ENCODE assay signal across 19 cellular contexts in genomic region chr22:43988116-43988817, GRCh38.
"Had no signal": no experiment of that assay in that cellular context is flagged by ENCODE, and none has a peak within 500 bp of the region (broad histone marks: within the 10 kb centered on the region; RNA-seq: fewer than 3 reads in every experiment).

No MANE protein-coding gene starts in this region.

- H3K4me3 Mint-ChIP-seq: activated B cell treated with CpG ODN at 0.5 μM for 24 hours; activated CD4-positive, alpha-beta memory T cell treated with anti-CD3 and anti-CD28 coated beads for 36 hours; activated CD8-positive, alpha-beta memory T cell treated with anti-CD3 and anti-CD28 coated beads, Interleukin-2, amount 10 ng/mL, durations not matched to agents 7 days and 5 days; naive thymus-derived CD4-positive, alpha-beta T cell; neural progenitor cell; T-helper 17 cell had no signal

- H3K27me3 ChIP-seq: foreskin keratinocyte, neural progenitor cell, spleen had no signal

- H3K4me1 ChIP-seq: foreskin keratinocyte, neural progenitor cell had no signal

- H3K27ac Mint-ChIP-seq: activated B cell treated with CpG ODN at 0.5 μM for 24 hours; activated CD4-positive, alpha-beta memory T cell treated with anti-CD3 and anti-CD28 coated beads for 36 hours; activated CD8-positive, alpha-beta memory T cell treated with anti-CD3 and anti-CD28 coated beads, Interleukin-2, amount 10 ng/mL, durations not matched to agents 7 days and 5 days; neural progenitor cell; T-helper 17 cell had no signal

- H3K27ac ChIP-seq: foreskin keratinocyte, lower lobe of right lung, neural progenitor cell, SK-N-MC, spleen had no signal

- H3K36me3 Mint-ChIP-seq: neural progenitor cell had no signal

- DNase-seq: activated B cell treated with CpG ODN at 0.5 μM for 24 hours; activated CD4-positive, alpha-beta memory T cell treated with anti-CD3 and anti-CD28 coated beads for 36 hours; activated CD4-positive, alpha-beta T cell treated with anti-CD3 and anti-CD28 coated beads for 4 hours; activated CD8-positive, alpha-beta memory T cell treated with anti-CD3 and anti-CD28 coated beads, Interleukin-2, amount 10 ng/mL, durations not matched to agents 7 days and 5 days; activated naive CD4-positive, alpha-beta T cell; cortex of kidney; erythroblast; foreskin keratinocyte; kidney; lower lobe of right lung; mesendoderm; naive thymus-derived CD4-positive, alpha-beta T cell; spleen; stimulated activated CD4-positive, alpha-beta T cell treated with anti-CD3 and anti-CD28 coated beads, Interleukin-4, amount 100 ng/mL, for 1 hour; stimulated activated naive CD4-positive, alpha-beta T cell; SW 1271; T-helper 17 cell had no signal

- H3K9me3 ChIP-seq: lower lobe of right lung, spleen had no signal

- H3K27me3 Mint-ChIP-seq: activated B cell treated with CpG ODN at 0.5 μM for 24 hours; activated CD4-positive, alpha-beta memory T cell treated with anti-CD3 and anti-CD28 coated beads for 36 hours; activated CD8-positive, alpha-beta memory T cell treated with anti-CD3 and anti-CD28 coated beads, Interleukin-2, amount 10 ng/mL, durations not matched to agents 7 days and 5 days; naive thymus-derived CD4-positive, alpha-beta T cell; T-helper 17 cell had no signal

- H3K4me3 ChIP-seq: lower lobe of right lung, neural progenitor cell, SK-N-MC, spleen had no signal

- H3K9me3 Mint-ChIP-seq: activated B cell treated with CpG ODN at 0.5 μM for 24 hours; activated CD4-positive, alpha-beta memory T cell treated with anti-CD3 and anti-CD28 coated beads for 36 hours; naive thymus-derived CD4-positive, alpha-beta T cell; neural progenitor cell had no signal
